Comparison of ENCODE assay signal across 24 cellular contexts in the genomic region with DNA sequence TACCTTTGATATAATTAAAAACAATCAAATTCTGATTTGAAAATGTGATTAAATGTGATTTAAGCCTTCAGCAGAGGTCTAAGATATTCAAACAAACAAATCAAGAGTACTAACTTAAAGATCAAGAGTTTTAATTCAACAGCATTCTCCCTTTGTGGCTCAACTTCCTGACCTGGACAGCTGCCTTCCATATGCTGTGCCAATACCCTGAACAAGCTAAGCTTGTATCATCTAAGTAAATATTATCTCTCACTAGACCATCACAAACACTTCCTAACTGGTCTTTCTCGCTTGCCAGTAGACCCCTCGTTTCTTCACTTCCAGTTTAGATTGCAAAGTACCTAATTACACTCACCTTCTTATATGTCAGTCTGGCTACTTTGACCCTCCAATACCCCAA. TPM values are rescaled to one million over a fixed set of nuclear protein-coding genes. Genes with fewer than 3 reads are reported as not detected.
DNase-seq lines count a peak whose midpoint lies in the region; ATAC-seq and TF ChIP-seq lines count a peak whose summit lies in the region.
"Had no signal": no experiment of that assay in that cellular context is flagged by ENCODE, and none has a peak within 500 bp of the region (broad histone marks: within the 10 kb centered on the region; RNA-seq: fewer than 3 reads in every experiment).

No MANE protein-coding gene starts in this region.

- peaks cover 2% of the 10 kb centered on the region for H3K4me1 ChIP-seq in IMR-90 (ENCODE audit: control insufficient read depth, insufficient read depth, low read length)
- H3K4me1 ChIP-seq: BLaER1 treated with 17β-estradiol and CSF1 and Interleukin-3, amounts not matched to agents 10 nM and 100 nM; pancreas had no signal

- H3K23ac ChIP-seq in IMR-90 (ENCODE audit: low read depth, low read length): no peak overlapping the region

- H2BK5ac ChIP-seq in IMR-90 (ENCODE audit: low read depth, low read length, poor library complexity, severe bottlenecking): no peak overlapping the region

- H3K27me3 ChIP-seq in IMR-90 (ENCODE audit: control insufficient read depth, insufficient read depth, low read length): no peaks in the 10 kb centered on the region
- H3K27me3 ChIP-seq: BLaER1 treated with 17β-estradiol and CSF1 and Interleukin-3, amounts not matched to agents 10 nM and 100 nM; pancreas; tibial nerve had no signal

- H2BK120ac ChIP-seq in IMR-90 (ENCODE audit: low read depth, low read length): no peak overlapping the region

- 0 out of 2 replicates have a peak overlapping the region, but pooled peaks have one; percentile 28 for H3K14ac ChIP-seq in IMR-90 (replicated peaks; ENCODE audit: low read depth, low read length)

- H3K4me2 ChIP-seq in IMR-90 (ENCODE audit: low read depth, low read length): no peak overlapping the region; the same call in 1 of the 2 replicates
- H3K4me2 ChIP-seq: BLaER1 treated with 17β-estradiol and CSF1 and Interleukin-3, amounts not matched to agents 10 nM and 100 nM; smooth muscle cell had no signal

- H3K79me1 ChIP-seq in IMR-90 (ENCODE audit: low read depth in 1 of 2, low read length in 2 of 2): no peaks in the 10 kb centered on the region

- no peak overlapping the region for H3K4me3 ChIP-seq in IMR-90 (ENCODE audit: insufficient read depth, low read depth, low read length)
- H3K4me3 ChIP-seq: BLaER1 treated with 17β-estradiol and CSF1 and Interleukin-3, amounts not matched to agents 10 nM and 100 nM; pancreas; smooth muscle cell; tibial nerve had no signal

- no peaks in the 10 kb centered on the region for H3K9me3 ChIP-seq in IMR-90 (ENCODE audit: control insufficient read depth, insufficient read depth, low read length)
- H3K9me3 ChIP-seq: pancreas, tibial nerve had no signal

- no peak overlapping the region for H3K18ac ChIP-seq in IMR-90 (ENCODE audit: low read depth, low read length)

- H4K20me1 ChIP-seq in IMR-90 (ENCODE audit: insufficient read depth, low read length): no peaks in the 10 kb centered on the region
- H4K20me1 ChIP-seq: BLaER1 treated with 17β-estradiol and CSF1 and Interleukin-3, amounts not matched to agents 10 nM and 100 nM had no signal

- no peak for TF ChIP-seq POLR2A in IMR-90 (IDR thresholded peaks at IDR 0.05; ENCODE audit: low read depth, low read length)

- 100% methylated on average over 1 of the region's 2 CpGs; no CpG with 5 or more reads in 1 of the 2 experiments for WGBS in IMR-90 (ENCODE audit: extremely low coverage in 2 of 2, insufficient read length in 1 of 2), 2 experiments

- POLR2A ChIA-PET in IMR-90 (lab: Charles Lee; ENCODE audit: unreplicated experiment): no interaction called here

- TF ChIP-seq CTCF in IMR-90 (conservative IDR thresholded peaks at IDR 0.05; ENCODE audit: low read depth, low read length): no peak

- CTCF ChIA-PET in IMR-90 (lab: Yijun Ruan, JAX): interaction anchor here (1.1 kb wide), 1 partner anchor 21 kb away, joined by 3 read pairs; no protein-coding TSS in a partner anchor

- no peak overlapping the region for H2BK20ac ChIP-seq in IMR-90 (ENCODE audit: low read depth, low read length)

- no peak overlapping the region for H2BK15ac ChIP-seq in IMR-90 (ENCODE audit: low read depth, low read length)

- H2AK5ac ChIP-seq in IMR-90 (ENCODE audit: low read depth, low read length): no peak overlapping the region

- in situ Hi-C loops in IMR-90 (cut with MboI; ENCODE audit: low sequenced_read_pairs): no loop called here

- TF ChIP-seq RAD21 in IMR-90 (IDR thresholded peaks at IDR 0.05; ENCODE audit: low read length): no peak

- no peak overlapping the region for H3K27ac ChIP-seq in IMR-90 (ENCODE audit: insufficient read depth, low read length)
- H3K27ac ChIP-seq: BLaER1 treated with 17β-estradiol and CSF1 and Interleukin-3, amounts not matched to agents 10 nM and 100 nM; pancreas; tibial nerve had no signal

- ATAC-seq in IMR-90 (ENCODE audit: low read depth): peak; percentile 56; the same call in 1 of the 2 replicates
- ATAC-seq: pancreas had no signal

- no peaks in the 10 kb centered on the region for H3K9me1 ChIP-seq in IMR-90 (ENCODE audit: insufficient read depth, low read length)

- DNase-seq in AG20443 (ENCODE audit: low spot score) (peak; percentile 30), IMR-90 (peak; percentile 62), dermis microvascular lymphatic vessel endothelial cell (ENCODE audit: low read depth in 2 of 2) (peak; percentile 53 to 75), lung microvascular endothelial cell (ENCODE audit: low read depth in 2 of 2) (peak; percentile 70 to 79), EL (no peak), NCI-H774 (lab: John Stamatoyannopoulos, UW) (no peak), HPDE6-E6E7 (ENCODE audit: extremely low spot score) (no peak)
- DNase-seq: activated CD4-positive, alpha-beta memory T cell treated with anti-CD3 and anti-CD28 coated beads, Interleukin-2, amount 10 ng/mL, durations not matched to agents 7 days and 5 days; activated CD8-positive, alpha-beta memory T cell treated with anti-CD3 and anti-CD28 coated beads, Interleukin-2, amount 50 U/mL, for 48 hours; aorta; COR-L47; DMS79 treated with DMSO at 0.1 percent for 48 hours; Kasumi-1; NCI-H1694 treated with DMSO at 0.1 percent for 48 hours; NCI-H524 treated with DMSO at 0.1 percent for 48 hours; nephron progenitor cell; pancreas; retina; stimulated activated CD4-positive, alpha-beta T cell treated with anti-CD3 and anti-CD28 coated beads, Interleukin-2, amount 100 ng/mL, for 24 hours had no signal

- dilution Hi-C loops in IMR-90 (cut with HindIII; ENCODE audit: low sequenced_read_pairs, unreplicated experiment): no loop called here

- H3K4ac ChIP-seq in IMR-90 (ENCODE audit: low read depth, low read length): no peak overlapping the region

- intact Hi-C loops in IMR-90 (cut with micrococcal nuclease): no loop called here

- no peaks in the 10 kb centered on the region for H3K36me3 ChIP-seq in IMR-90 (ENCODE audit: control insufficient read depth, insufficient read depth, low read length)
- H3K36me3 ChIP-seq: pancreas had no signal

- no TSS peak for BruUV-seq in IMR-90 (replicated peaks; lab: Mats Ljungman, UMichigan)

- H2AK9ac ChIP-seq in IMR-90 (replicated peaks; ENCODE audit: low read depth, low read length, poor library complexity): no peak overlapping the region

- no peak overlapping the region for H3K9ac ChIP-seq in IMR-90 (ENCODE audit: low read depth, low read length)
- H3K9ac ChIP-seq: BLaER1 treated with 17β-estradiol and CSF1 and Interleukin-3, amounts not matched to agents 10 nM and 100 nM had no signal

- no peak overlapping the region for H4K8ac ChIP-seq in IMR-90 (ENCODE audit: low read depth in 2 of 2, low read length in 2 of 2)

- no peak overlapping the region for H4K91ac ChIP-seq in IMR-90 (ENCODE audit: insufficient read depth, low read depth, low read length)

- H3K56ac ChIP-seq in IMR-90 (ENCODE audit: extremely low read depth, insufficient read depth, low read length): no peak overlapping the region

- H4K5ac ChIP-seq in IMR-90 (ENCODE audit: low read depth, low read length): no peak overlapping the region

- no peak overlapping the region for H2AFZ ChIP-seq in IMR-90 (replicated peaks; ENCODE audit: low read length, poor library complexity)

TF ChIP-seq in IMR-90, 13 proteins besides CTCF, POLR2A, EP300 and RAD21:
- TF ChIP-seq CHD1 (IDR thresholded peaks at IDR 0.05; ENCODE audit: low read depth, low read length) (no peak), RFX5 (IDR thresholded peaks at IDR 0.05; ENCODE audit: low read depth, low read length) (no peak), MAZ (IDR thresholded peaks at IDR 0.05; ENCODE audit: borderline replicate concordance, low read depth, low read length) (no peak), MAFK (IDR thresholded peaks at IDR 0.05; ENCODE audit: low read depth, low read length) (no peak), MXI1 (IDR thresholded peaks at IDR 0.05; ENCODE audit: borderline replicate concordance, low read depth, low read length) (no peak), NFE2L2 (IDR thresholded peaks at IDR 0.05; ENCODE audit: low read depth, low read length) (no peak), SMC3 (IDR thresholded peaks at IDR 0.05; ENCODE audit: low read depth, low read length) (no peak), FOS (IDR thresholded peaks at IDR 0.05; ENCODE audit: low read depth, low read length) (no peak)
- TF ChIP-seq, protein P1, sequence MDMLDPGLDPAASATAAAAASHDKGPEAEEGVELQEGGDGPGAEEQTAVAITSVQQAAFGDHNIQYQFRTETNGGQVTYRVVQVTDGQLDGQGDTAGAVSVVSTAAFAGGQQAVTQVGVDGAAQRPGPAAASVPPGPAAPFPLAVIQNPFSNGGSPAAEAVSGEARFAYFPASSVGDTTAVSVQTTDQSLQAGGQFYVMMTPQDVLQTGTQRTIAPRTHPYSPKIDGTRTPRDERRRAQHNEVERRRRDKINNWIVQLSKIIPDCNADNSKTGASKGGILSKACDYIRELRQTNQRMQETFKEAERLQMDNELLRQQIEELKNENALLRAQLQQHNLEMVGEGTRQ (IDR thresholded peaks at IDR 0.05; ENCODE audit: low read depth, low read length): no peak
- TF ChIP-seq, protein P2, sequence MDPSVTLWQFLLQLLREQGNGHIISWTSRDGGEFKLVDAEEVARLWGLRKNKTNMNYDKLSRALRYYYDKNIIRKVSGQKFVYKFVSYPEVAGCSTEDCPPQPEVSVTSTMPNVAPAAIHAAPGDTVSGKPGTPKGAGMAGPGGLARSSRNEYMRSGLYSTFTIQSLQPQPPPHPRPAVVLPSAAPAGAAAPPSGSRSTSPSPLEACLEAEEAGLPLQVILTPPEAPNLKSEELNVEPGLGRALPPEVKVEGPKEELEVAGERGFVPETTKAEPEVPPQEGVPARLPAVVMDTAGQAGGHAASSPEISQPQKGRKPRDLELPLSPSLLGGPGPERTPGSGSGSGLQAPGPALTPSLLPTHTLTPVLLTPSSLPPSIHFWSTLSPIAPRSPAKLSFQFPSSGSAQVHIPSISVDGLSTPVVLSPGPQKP (IDR thresholded peaks at IDR 0.05; ENCODE audit: borderline replicate concordance, low read depth, low read length): no peak

RNA-seq across cellular contexts. Expression of a gene that starts 35.9 kb away (rescaled TPM):
- total RNA-seq in IMR-90 (2012; rRNA removed): 2.8 and 2.9 TPM in 2 replicates
- 4.9 and 5.7 TPM in 2 replicates for polyA plus RNA-seq in IMR-90 (2012; rRNA removed)
- polyA plus RNA-seq in IMR-90 (2012; cell fraction: cytosol; rRNA removed): 4.4 and 4.5 TPM in 2 replicates
- polyA plus RNA-seq in IMR-90 (2012; cell fraction: nucleus; rRNA removed; ENCODE audit: low replicate concordance): 2.0 and 4.4 TPM in 2 replicates
- 48.3 and 77.2 TPM in 2 replicates for total RNA-seq in dermis microvascular lymphatic vessel endothelial cell
- total RNA-seq in lung microvascular endothelial cell: 36.3 and 52.3 TPM in 2 replicates
- total RNA-seq: activated CD4-positive, alpha-beta memory T cell treated with anti-CD3 and anti-CD28 coated beads, Interleukin-2, amount 10 ng/mL, durations not matched to agents 7 days and 5 days; activated T-helper 2 cell treated with anti-CD3 and anti-CD28 coated beads, Interferon-gamma antibody, Interleukin-2, Interleukin-4, amounts not matched to agents 10 μg/mL and 5 μg/mL and 100 μg/mL, durations not matched to agents 14 hours and 24 hours and 36 hours; T-helper 1 cell treated with Interleukin-12 subunit alpha and Interleukin-12 subunit beta and Interleukin-4 antibody, amounts not matched to agents 30 ng/mL and 1 ng/mL, for 36 hours had no signal

RNA-seq across cellular contexts. Expression of a gene that starts 50.9 kb away (rescaled TPM):
- total RNA-seq in IMR-90 (2012; rRNA removed): 1.8 and 2.8 TPM in 2 replicates
- 0.62 and 0.72 TPM in 2 replicates for polyA plus RNA-seq in IMR-90 (2012; rRNA removed)
- polyA plus RNA-seq in IMR-90 (2012; cell fraction: cytosol; rRNA removed): 0.12 and 0.14 TPM in 2 replicates
- 0.83 and 1.0 TPM in 2 replicates for polyA plus RNA-seq in IMR-90 (2012; cell fraction: nucleus; rRNA removed; ENCODE audit: low replicate concordance)
- total RNA-seq in dermis microvascular lymphatic vessel endothelial cell: 36.6 and 55.6 TPM in 2 replicates
- total RNA-seq in lung microvascular endothelial cell: 31.4 and 40.1 TPM in 2 replicates

Comparison
In these comparisons a context has a peak if more than half of its experiments do, and no peak if none do; other contexts are left out.
1. DNase-seq: peak in AG20443 (single experiment), IMR-90 (single experiment), dermis microvascular lymphatic vessel endothelial cell (2 of 2) and lung microvascular endothelial cell (2 of 2); none in EL (single experiment), NCI-H774 (single experiment) and HPDE6-E6E7 (single experiment).